ENCODE assay signal across 9 cellular contexts in the genomic region with DNA sequence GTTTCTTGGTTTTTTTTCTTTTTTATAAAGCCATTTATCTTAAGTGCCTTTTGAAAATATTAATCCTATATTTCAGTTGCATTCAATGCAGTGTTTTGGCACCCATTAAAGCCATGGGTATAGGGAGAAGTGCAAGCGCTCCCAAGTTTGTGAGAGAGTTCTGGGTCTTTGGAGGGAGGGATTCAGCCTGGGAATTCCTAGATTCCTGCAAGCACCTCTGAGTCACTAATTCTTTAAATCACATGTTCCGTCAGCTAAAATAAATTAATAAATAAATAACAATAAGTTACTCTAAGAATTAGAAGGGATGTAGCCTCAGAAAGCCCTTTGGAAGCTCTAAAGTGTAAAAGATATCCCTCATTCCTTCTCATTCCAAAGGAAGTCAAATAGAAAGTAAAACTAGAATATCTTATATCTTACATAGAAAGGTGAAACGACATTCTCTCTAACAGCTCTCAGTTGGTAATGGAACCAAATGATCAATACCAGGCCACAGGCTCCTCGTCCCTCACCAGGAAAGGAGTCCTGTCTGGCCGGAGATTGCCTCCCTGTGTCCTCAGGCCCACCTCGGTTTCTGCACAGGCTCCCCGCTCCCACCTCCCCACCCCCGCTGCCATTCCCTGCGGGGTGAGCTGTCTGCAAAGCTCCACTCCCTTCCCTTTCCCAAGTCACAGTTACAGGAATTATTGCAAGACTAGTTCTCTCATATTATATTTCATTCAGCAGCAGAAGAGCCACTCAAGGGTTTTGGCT.
A peak's percentile ranks its signal among the peaks of the same experiment; 100 is the strongest.
DNase-seq lines count a peak whose midpoint lies in the region; ATAC-seq and TF ChIP-seq lines count a peak whose summit lies in the region.
"Had no signal": no experiment of that assay in that cellular context is flagged by ENCODE, and none has a peak within 500 bp of the region (broad histone marks: within the 10 kb centered on the region; RNA-seq: fewer than 3 reads in every experiment).

No MANE protein-coding gene starts in this region.

- no peaks in the 10 kb centered on the region for H3K4me1 ChIP-seq in psoas muscle

- ATAC-seq in left cardiac atrium: peak; percentile 82 to 87
- ATAC-seq in psoas muscle: peak in 3 of 4 donors; percentile 66 to 74 (median 68)
- ATAC-seq in GM19035 (IDR thresholded peaks at IDR 0.05; ENCODE audit: unreplicated experiment): no peak
- ATAC-seq in naive thymus-derived CD8-positive, alpha-beta T cell: no peak
- ATAC-seq: stimulated activated naive CD8-positive, alpha-beta T cell treated with anti-CD3 and anti-CD28 coated beads, Interleukin-15, amount 100 ng/mL, for 72 hours had no signal

- peak overlapping the region; percentile 74 for H3K4me3 Mint-ChIP-seq in Calu3 (ENCODE audit: low read depth, unreplicated experiment)
- no peak overlapping the region for H3K4me3 Mint-ChIP-seq in naive thymus-derived CD8-positive, alpha-beta T cell
- H3K4me3 Mint-ChIP-seq: stimulated activated naive CD8-positive, alpha-beta T cell treated with anti-CD3 and anti-CD28 coated beads, Interleukin-15, amount 100 ng/mL, for 72 hours had no signal

- H3K36me3 ChIP-seq in psoas muscle (ENCODE audit: insufficient read depth in 1 of 2, low read depth in 1 of 2): no peaks in the 10 kb centered on the region

- POLR2A ChIA-PET in naive thymus-derived CD8-positive, alpha-beta T cell (lab: Charles Lee): no interaction called here

- no peaks in the 10 kb centered on the region for H3K9me3 ChIP-seq in psoas muscle

- no peaks in the 10 kb centered on the region for H3K9me3 Mint-ChIP-seq in Calu3 (ENCODE audit: low read depth, unreplicated experiment)
- no peaks in the 10 kb centered on the region for H3K9me3 Mint-ChIP-seq in naive thymus-derived CD8-positive, alpha-beta T cell
- H3K9me3 Mint-ChIP-seq: stimulated activated naive CD8-positive, alpha-beta T cell treated with anti-CD3 and anti-CD28 coated beads, Interleukin-15, amount 100 ng/mL, for 72 hours had no signal

- H3K27me3 ChIP-seq in psoas muscle (ENCODE audit: insufficient read depth in 3 of 3, low read length in 2 of 3): no peaks in the 10 kb centered on the region

- H3K36me3 Mint-ChIP-seq in Calu3 (ENCODE audit: insufficient read depth, unreplicated experiment): peaks cover 5% of the 10 kb centered on the region
- H3K36me3 Mint-ChIP-seq in naive thymus-derived CD8-positive, alpha-beta T cell: no peaks in the 10 kb centered on the region

- no peaks in the 10 kb centered on the region for H3K27me3 Mint-ChIP-seq in Calu3 (ENCODE audit: unreplicated experiment)
- peaks cover 0 to 9% (median 3%) of the 10 kb centered on the region in 5 donors for H3K27me3 Mint-ChIP-seq in naive thymus-derived CD8-positive, alpha-beta T cell
- H3K27me3 Mint-ChIP-seq: stimulated activated naive CD8-positive, alpha-beta T cell treated with anti-CD3 and anti-CD28 coated beads, Interleukin-15, amount 100 ng/mL, for 72 hours had no signal

- H3K4me3 ChIP-seq in psoas muscle: peak overlapping the region; percentile 53

- H3K27ac ChIP-seq in adipose tissue (ENCODE audit: low read depth, low read length) (peak overlapping the region; percentile 34), psoas muscle (peak overlapping the region; percentile 36)

- H3K4me1 Mint-ChIP-seq in Calu3 (ENCODE audit: low read depth, unreplicated experiment): peaks cover 43% of the 10 kb centered on the region
- no peaks in the 10 kb centered on the region for H3K4me1 Mint-ChIP-seq in naive thymus-derived CD8-positive, alpha-beta T cell

- intact Hi-C loops in Calu3 (cut with micrococcal nuclease; ENCODE audit: unreplicated experiment) (loop anchor here (10.0 kb wide), 5 partner anchors 46 to 806 kb away; no protein-coding TSS in a partner anchor), left cardiac atrium (cut with DNase I) (no loop called here), psoas muscle (cut with DNase I) (no loop called here)

- CTCF ChIA-PET in Calu3 (lab: Charles Lee): interaction anchor here (0.6 to 1.8 kb wide), 4 partner anchors 148 to 1002 kb away, joined by 3 to 5 read pairs (median 4); no protein-coding TSS in a partner anchor

- peak overlapping the region; percentile 70 for H3K27ac Mint-ChIP-seq in Calu3 (ENCODE audit: unreplicated experiment)
- H3K27ac Mint-ChIP-seq in naive thymus-derived CD8-positive, alpha-beta T cell: no peak overlapping the region
- H3K27ac Mint-ChIP-seq: stimulated activated naive CD8-positive, alpha-beta T cell treated with anti-CD3 and anti-CD28 coated beads, Interleukin-15, amount 100 ng/mL, for 72 hours had no signal

- 28 to 42% (median 30%) methylated on average over 9 of the region's 9 CpGs for WGBS in adipose tissue, 3 donors
- WGBS in psoas muscle, 3 donors: 28 to 31% (median 30%) methylated on average over 9 of the region's 9 CpGs

- BruUV-seq in Calu3 (replicated peaks; lab: Mats Ljungman, UMichigan): no TSS peak

- DNase-seq in Calu3 (peak; percentile 60), left cardiac atrium (peak; percentile 60), psoas muscle (peak in 1 of 2 donors; percentile 53)
- DNase-seq in naive thymus-derived CD8-positive, alpha-beta T cell: no peak
- DNase-seq in stimulated activated CD4-positive, alpha-beta T cell treated with anti-CD3 and anti-CD28 coated beads, Interleukin-4, amount 100 ng/mL, for 4 hours: no peak
- DNase-seq in activated CD8-positive, alpha-beta memory T cell treated with anti-CD3 and anti-CD28 coated beads, Interleukin-2, amount 50 U/mL, for 4 hours: no peak
- DNase-seq: stimulated activated naive CD8-positive, alpha-beta T cell treated with anti-CD3 and anti-CD28 coated beads, Interleukin-15, amount 100 ng/mL, for 72 hours had no signal

- TF ChIP-seq CTCF in Calu3 (IDR thresholded peaks at IDR 0.05; ENCODE audit: unreplicated experiment) (no peak), psoas muscle (IDR thresholded peaks at IDR 0.05) (no peak)

Comparison
In these comparisons a context has a peak if more than half of its experiments do, and no peak if none do; other contexts are left out.
1. DNase-seq: peak in Calu3 (single experiment) and left cardiac atrium (single experiment); none in naive thymus-derived CD8-positive, alpha-beta T cell (0 of 10), stimulated activated CD4-positive, alpha-beta T cell treated with anti-CD3 and anti-CD28 coated beads, Interleukin-4, amount 100 ng/mL, for 4 hours (0 of 2) and activated CD8-positive, alpha-beta memory T cell treated with anti-CD3 and anti-CD28 coated beads, Interleukin-2, amount 50 U/mL, for 4 hours (single experiment).
2. ATAC-seq: peak in left cardiac atrium (2 of 2) and psoas muscle (3 of 4); none in GM19035 (single experiment) and naive thymus-derived CD8-positive, alpha-beta T cell (0 of 2).